Comparison of ENCODE assay signal across 26 cellular contexts in the genomic region with DNA sequence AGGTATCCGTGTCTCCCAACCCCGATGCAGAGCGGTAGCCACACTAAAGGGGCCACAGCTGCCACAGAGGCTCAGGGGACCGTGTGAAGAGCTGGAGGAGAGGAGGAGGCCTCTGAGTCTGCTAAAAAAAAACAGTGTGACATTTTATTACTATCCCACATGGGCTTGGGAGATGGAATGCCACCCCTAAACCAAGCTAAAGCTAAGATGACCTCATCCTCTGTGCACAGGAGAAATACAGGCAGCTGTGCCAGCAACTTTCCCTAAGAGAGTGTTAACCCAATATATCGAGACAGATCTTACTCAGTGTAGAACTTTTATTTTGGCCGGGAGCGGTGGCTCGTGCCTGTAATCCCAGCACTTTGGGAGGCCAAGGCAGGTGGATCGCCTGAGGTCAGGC. TPM values are rescaled to one million over a fixed set of nuclear protein-coding genes. Genes with fewer than 3 reads are reported as not detected.
A peak's percentile ranks its signal among the peaks of the same experiment; 100 is the strongest.
DNase-seq lines count a peak whose midpoint lies in the region; ATAC-seq and TF ChIP-seq lines count a peak whose summit lies in the region.
"Had no signal": no experiment of that assay in that cellular context is flagged by ENCODE, and none has a peak within 500 bp of the region (broad histone marks: within the 10 kb centered on the region; RNA-seq: fewer than 3 reads in every experiment).

No MANE protein-coding gene starts in this region.

- DNase-seq in activated CD8-positive, alpha-beta memory T cell treated with anti-CD3 and anti-CD28 coated beads for 24 hours, result peak; percentile 3
- DNase-seq in activated CD8-positive, alpha-beta memory T cell treated with anti-CD3 and anti-CD28 coated beads, Interleukin-2, amount 10 ng/mL, durations not matched to agents 7 days and 5 days, result no peak
- DNase-seq in IMR-90, result no peak
- peak; percentile 43 for DNase-seq in left lobe of liver (ENCODE audit: low spot score)
- DNase-seq in dorsolateral prefrontal cortex, result no peak
- DNase-seq in NCI-H187 (lab: John Stamatoyannopoulos, UW), result no peak
- DNase-seq: Calu3, DMS153, DND-41, KBM-7, NCI-H1105 treated with DMSO at 0.1 percent for 48 hours, NCI-H2081, NCI-H2227 treated with DMSO at 0.1 percent for 48 hours, Right ventricle myocardium superior, RPMI8226 had no signal

- TF ChIP-seq RAD21 in IMR-90 (IDR thresholded peaks at IDR 0.05; ENCODE audit: low read length), result no peak

- no peak overlapping the region for H3K23ac ChIP-seq in IMR-90 (ENCODE audit: low read depth, low read length)

- peaks cover 14% of the 10 kb centered on the region for H3K36me3 Mint-ChIP-seq in activated CD8-positive, alpha-beta memory T cell treated with anti-CD3 and anti-CD28 coated beads, Interleukin-2, amount 10 ng/mL, durations not matched to agents 7 days and 5 days

- no peak overlapping the region for H3K9ac ChIP-seq in IMR-90 (ENCODE audit: low read depth, low read length)
- no peak overlapping the region for H3K9ac ChIP-seq in subcutaneous abdominal adipose tissue (ENCODE audit: low read length in 5 of 5)

- H3K9me3 Mint-ChIP-seq in activated CD8-positive, alpha-beta memory T cell treated with anti-CD3 and anti-CD28 coated beads, Interleukin-2, amount 10 ng/mL, durations not matched to agents 7 days and 5 days (ENCODE audit: low read depth), result no peaks in the 10 kb centered on the region

- H3K4me1 ChIP-seq in IMR-90 (ENCODE audit: control insufficient read depth, insufficient read depth, low read length) (peaks cover 8% of the 10 kb centered on the region), subcutaneous abdominal adipose tissue (ENCODE audit: control insufficient read depth in 5 of 5, insufficient read depth in 5 of 5, low read length in 5 of 5) (peaks cover 0 to 16% (median 12%) of the 10 kb centered on the region in 5 donors)

- H4K5ac ChIP-seq in IMR-90 (ENCODE audit: low read depth, low read length), result no peak overlapping the region

- CTCF ChIA-PET in activated CD8-positive, alpha-beta memory T cell treated with anti-CD3 and anti-CD28 coated beads, Interleukin-2, amount 10 ng/mL, durations not matched to agents 7 days and 5 days (lab: Charles Lee), result no interaction called here
- CTCF ChIA-PET in IMR-90 (lab: Yijun Ruan, JAX), result interaction anchor here (0.6 kb wide), 1 partner anchor 31 kb away, joined by 4 read pairs; no protein-coding TSS in a partner anchor

- in situ Hi-C loops in IMR-90 (cut with MboI; ENCODE audit: low sequenced_read_pairs), result loop anchor here (10.0 kb wide), 1 partner anchor 246 kb away; no protein-coding TSS in a partner anchor

- WGBS in IMR-90 (ENCODE audit: extremely low coverage in 2 of 2, insufficient read length in 1 of 2), 2 experiments, result 100% methylated on average over 1 of the region's 9 CpGs; no CpG with 5 or more reads in 1 of the 2 experiments

- dilution Hi-C loops in IMR-90 (cut with HindIII; ENCODE audit: low sequenced_read_pairs, unreplicated experiment), result no loop called here

- H2BK5ac ChIP-seq in IMR-90 (ENCODE audit: low read depth, low read length, poor library complexity, severe bottlenecking), result no peak overlapping the region

- intact Hi-C loops in IMR-90 (cut with micrococcal nuclease), result no loop called here
- intact Hi-C loops in dorsolateral prefrontal cortex (cut with DNase I), result loop anchor here in 1 of 2 donors (10.0 kb wide), 2 partner anchors 186 to 616 kb away; no protein-coding TSS in a partner anchor

- no peaks in the 10 kb centered on the region for H3K79me1 ChIP-seq in IMR-90 (ENCODE audit: low read depth in 1 of 2, low read length in 2 of 2)

- TF ChIP-seq POLR2A in IMR-90 (IDR thresholded peaks at IDR 0.05; ENCODE audit: low read depth, low read length), result no peak

- no peak overlapping the region for H3K4me2 ChIP-seq in IMR-90 (ENCODE audit: low read depth, low read length)

- H2AFZ ChIP-seq in IMR-90 (replicated peaks; ENCODE audit: low read length, poor library complexity), result no peak overlapping the region

- no peak overlapping the region for H3K14ac ChIP-seq in IMR-90 (replicated peaks; ENCODE audit: low read depth, low read length)

- H3K27me3 ChIP-seq in IMR-90 (ENCODE audit: control insufficient read depth, insufficient read depth, low read length), result no peaks in the 10 kb centered on the region
- peaks cover 0 to 13% (median 0%) of the 10 kb centered on the region in 5 donors for H3K27me3 ChIP-seq in subcutaneous abdominal adipose tissue (ENCODE audit: control insufficient read depth in 5 of 5, insufficient read depth in 4 of 5, low read length in 5 of 5)
- H3K27me3 ChIP-seq in dorsolateral prefrontal cortex, result no peaks in the 10 kb centered on the region

- no peak overlapping the region for H3K56ac ChIP-seq in IMR-90 (ENCODE audit: extremely low read depth, insufficient read depth, low read length)

- peaks cover 14% of the 10 kb centered on the region for H3K9me1 ChIP-seq in IMR-90 (ENCODE audit: insufficient read depth, low read length)

- H3K4ac ChIP-seq in IMR-90 (ENCODE audit: low read depth, low read length), result no peak overlapping the region; the same call in 1 of the 2 replicates

- no peak for TF ChIP-seq CTCF in IMR-90 (conservative IDR thresholded peaks at IDR 0.05; ENCODE audit: low read depth, low read length)
- TF ChIP-seq CTCF in dorsolateral prefrontal cortex (IDR thresholded peaks at IDR 0.05 in 54 of 56, conservative IDR thresholded peaks at IDR 0.05 in 2 of 56; ENCODE audit: low read depth in 1 of 56, partially characterized antibody in 56 of 56), result no peak

- H3K27ac ChIP-seq in IMR-90 (ENCODE audit: insufficient read depth, low read length), result no peak overlapping the region
- no peak overlapping the region for H3K27ac ChIP-seq in subcutaneous abdominal adipose tissue (ENCODE audit: low read depth, low read length)
- no peak overlapping the region for H3K27ac ChIP-seq in dorsolateral prefrontal cortex
- H3K27ac ChIP-seq: 22Rv1 had no signal

- no peaks in the 10 kb centered on the region for H3K4me1 Mint-ChIP-seq in activated CD8-positive, alpha-beta memory T cell treated with anti-CD3 and anti-CD28 coated beads, Interleukin-2, amount 10 ng/mL, durations not matched to agents 7 days and 5 days

- H3K4me3 ChIP-seq in IMR-90 (ENCODE audit: insufficient read depth, low read depth, low read length) (no peak overlapping the region), subcutaneous abdominal adipose tissue (ENCODE audit: low read depth in 1 of 5, low read length in 5 of 5) (peak overlapping the region in 4 of 5 donors; percentile 6 to 50 (median 33)), dorsolateral prefrontal cortex (no peak overlapping the region)

- H3K18ac ChIP-seq in IMR-90 (ENCODE audit: low read depth, low read length), result no peak overlapping the region

- no peak for ATAC-seq in activated CD8-positive, alpha-beta memory T cell treated with anti-CD3 and anti-CD28 coated beads, Interleukin-2, amount 10 ng/mL, durations not matched to agents 7 days and 5 days
- ATAC-seq in IMR-90 (ENCODE audit: low read depth), result no peak
- no peak for ATAC-seq in left lobe of liver
- no peak for ATAC-seq in GM21529 (IDR thresholded peaks at IDR 0.05; ENCODE audit: unreplicated experiment)

- H2AK9ac ChIP-seq in IMR-90 (replicated peaks; ENCODE audit: low read depth, low read length, poor library complexity), result no peak overlapping the region

- H3K36me3 ChIP-seq in IMR-90 (ENCODE audit: control insufficient read depth, insufficient read depth, low read length) (no peaks in the 10 kb centered on the region), subcutaneous abdominal adipose tissue (ENCODE audit: control insufficient read depth in 5 of 5, insufficient read depth in 5 of 5, low read length in 5 of 5) (no peaks in the 10 kb centered on the region)

- peak overlapping the region; percentile 22 for H2BK20ac ChIP-seq in IMR-90 (ENCODE audit: low read depth, low read length)

- H4K91ac ChIP-seq in IMR-90 (ENCODE audit: insufficient read depth, low read depth, low read length), result no peak overlapping the region

- H4K20me1 ChIP-seq in IMR-90 (ENCODE audit: insufficient read depth, low read length), result peaks cover 4% of the 10 kb centered on the region

- no peak overlapping the region for H3K27ac Mint-ChIP-seq in activated CD8-positive, alpha-beta memory T cell treated with anti-CD3 and anti-CD28 coated beads, Interleukin-2, amount 10 ng/mL, durations not matched to agents 7 days and 5 days

- BruUV-seq in IMR-90 (replicated peaks; lab: Mats Ljungman, UMichigan), result no TSS peak

- H2BK120ac ChIP-seq in IMR-90 (ENCODE audit: low read depth, low read length), result no peak overlapping the region

- no peak overlapping the region for H4K8ac ChIP-seq in IMR-90 (ENCODE audit: low read depth in 2 of 2, low read length in 2 of 2)

- H2AK5ac ChIP-seq in IMR-90 (ENCODE audit: low read depth, low read length), result no peak overlapping the region

- H2BK15ac ChIP-seq in IMR-90 (ENCODE audit: low read depth, low read length), result no peak overlapping the region

- POLR2A ChIA-PET in IMR-90 (lab: Charles Lee; ENCODE audit: unreplicated experiment), result no interaction called here

- H3K9me3 ChIP-seq in IMR-90 (ENCODE audit: control insufficient read depth, insufficient read depth, low read length) (peaks cover 6% of the 10 kb centered on the region; the same call in 1 of the 2 replicates), subcutaneous abdominal adipose tissue (ENCODE audit: control insufficient read depth in 5 of 5, low read length in 5 of 5) (peaks cover 0 to 2% (median 0%) of the 10 kb centered on the region in 5 donors)

- H3K4me3 Mint-ChIP-seq in activated CD8-positive, alpha-beta memory T cell treated with anti-CD3 and anti-CD28 coated beads, Interleukin-2, amount 10 ng/mL, durations not matched to agents 7 days and 5 days, result no peak overlapping the region

- H3K27me3 Mint-ChIP-seq in activated CD8-positive, alpha-beta memory T cell treated with anti-CD3 and anti-CD28 coated beads, Interleukin-2, amount 10 ng/mL, durations not matched to agents 7 days and 5 days, result peaks cover 10% of the 10 kb centered on the region

TF ChIP-seq in IMR-90, 13 proteins besides CTCF, POLR2A, EP300 and RAD21 (continues in another document):
- no peak for TF ChIP-seq CEBPB (IDR thresholded peaks at IDR 0.05; ENCODE audit: low read depth, low read length)

RNA-seq across cellular contexts. Expression of a gene that starts 18.0 kb away (rescaled TPM):
- total RNA-seq in activated CD8-positive, alpha-beta memory T cell treated with anti-CD3 and anti-CD28 coated beads, Interleukin-2, amount 10 ng/mL, durations not matched to agents 7 days and 5 days, result 10 to 100 TPM in 1 of 2 experiments, 1 to 10 TPM in 1; 3.3 to 12.2 TPM
- not detected in 2 replicates for total RNA-seq in IMR-90 (2012; rRNA removed)
- not detected in 2 replicates for polyA plus RNA-seq in IMR-90 (2012; rRNA removed)
- polyA plus RNA-seq in IMR-90 (2012; cell fraction: cytosol; rRNA removed), result not detected in 2 replicates
- polyA plus RNA-seq in IMR-90 (2012; cell fraction: nucleus; rRNA removed; ENCODE audit: low replicate concordance), result not detected in 2 replicates
- total RNA-seq in left lobe of liver, result not detected
- total RNA-seq in dorsolateral prefrontal cortex, result under 1 TPM in 9 of 120 experiments, not detected in 111; 0.28 to 0.55 (median 0.39) TPM
- total RNA-seq: G401, H4, HT1080, LHCN-M2, MCF 10A, NCI-H460, Right ventricle myocardium superior, SK-MEL-5 had no signal
- polyA plus RNA-seq: BJ had no signal

Comparison
In these comparisons a context has a peak if more than half of its experiments do, and no peak if none do; other contexts are left out.
1. DNase-seq: peak in activated CD8-positive, alpha-beta memory T cell treated with anti-CD3 and anti-CD28 coated beads for 24 hours (single experiment) and left lobe of liver (single experiment); none in activated CD8-positive, alpha-beta memory T cell treated with anti-CD3 and anti-CD28 coated beads, Interleukin-2, amount 10 ng/mL, durations not matched to agents 7 days and 5 days (single experiment), IMR-90 (single experiment), dorsolateral prefrontal cortex (0 of 10) and NCI-H187 (0 of 2).
2. H3K4me3 ChIP-seq: peak in subcutaneous abdominal adipose tissue (4 of 5); none in IMR-90 (single experiment) and dorsolateral prefrontal cortex (0 of 59).